Comparison of ENCODE assay signal across 32 cellular contexts in genomic region chr9:77569335-77569734, GRCh38.
DNase-seq lines count a peak whose midpoint lies in the region; ATAC-seq and TF ChIP-seq lines count a peak whose summit lies in the region.
"Had no signal": no experiment of that assay in that cellular context is flagged by ENCODE, and none has a peak within 500 bp of the region (broad histone marks: within the 10 kb centered on the region; RNA-seq: fewer than 3 reads in every experiment).

No MANE protein-coding gene starts in this region.

- no peak overlapping the region for H3K4me3 ChIP-seq in esophagus squamous epithelium
- H3K4me3 ChIP-seq: GM23248, heart left ventricle, K562, left lung, SJCRH30, suprapubic skin, upper lobe of left lung had no signal

- WGBS in esophagus squamous epithelium, 2 donors, result 72 to 94% methylated on average over 2 to 4 of the region's 4 CpGs

- DNase-seq in DMS79 treated with DMSO at 0.1 percent for 48 hours (lab: John Stamatoyannopoulos, UW) (peak; percentile 6), DMS79 (lab: John Stamatoyannopoulos, UW) (no peak), COR-L47 (lab: John Stamatoyannopoulos, UW) (peak; percentile 59), NCI-H1092 treated with DMSO at 0.1 percent for 48 hours (lab: John Stamatoyannopoulos, UW) (peak; percentile 40), WTC11 (ENCODE audit: low spot score) (no peak), AG08395 (ENCODE audit: low spot score) (no peak), esophagus squamous epithelium (lab: John Stamatoyannopoulos, UW) (no peak)
- no peak for DNase-seq in activated T-cell treated with anti-CD3 and anti-CD28 coated beads, Interleukin-2, amount 50 U/mL, for 24 hours
- DNase-seq: activated CD4-positive, alpha-beta T cell treated with anti-CD3 and anti-CD28 coated beads for 36 hours; activated CD8-positive, alpha-beta T cell treated with anti-CD3 and anti-CD28 coated beads, Interleukin-2, amount 10 ng/mL, durations not matched to agents 7 days and 5 days; AML-193; amniotic stem cell; CD4-positive, alpha-beta memory T cell; cerebellar nuclear complex; foreskin melanocyte; GF-D8; heart left ventricle; islet precursor cell; left lung; NCI-H526 treated with DMSO at 0.1 percent for 48 hours; RPMI8226; small intestine; stimulated activated naive CD4-positive, alpha-beta T cell treated with Interleukin-2 at 50 U/mL for 16 hours; T-helper 9 cell; upper lobe of left lung had no signal

- POLR2A ChIA-PET in WTC11 (lab: Charles Lee), result interaction anchor here (1.1 kb wide), 1 partner anchor 14 kb away, joined by 3 read pairs; no protein-coding TSS in a partner anchor

- H3K27ac ChIP-seq in esophagus squamous epithelium, result no peak overlapping the region
- H3K27ac ChIP-seq: GM23248, heart left ventricle, left lung, SJCRH30, suprapubic skin, upper lobe of left lung had no signal

- ATAC-seq in WTC11, result peak; percentile 65
- ATAC-seq: activated CD4-positive, alpha-beta T cell treated with anti-CD3 and anti-CD28 coated beads for 36 hours; activated CD8-positive, alpha-beta T cell treated with anti-CD3 and anti-CD28 coated beads, Interleukin-2, amount 10 ng/mL, durations not matched to agents 7 days and 5 days; activated T-helper 17 cell treated with anti-CD3 and anti-CD28 coated beads, Interleukin-2, amount 50 U/mL, for 72 hours; heart left ventricle; K562; left lung had no signal

- no peaks in the 10 kb centered on the region for H3K9me3 Mint-ChIP-seq in WTC11
- no peaks in the 10 kb centered on the region for H3K9me3 Mint-ChIP-seq in activated T-cell treated with anti-CD3 and anti-CD28 coated beads, Interleukin-2, amount 50 U/mL, for 24 hours
- H3K9me3 Mint-ChIP-seq: activated naive CD4-positive, alpha-beta T cell treated with anti-CD3 and anti-CD28 coated beads, Interleukin-2, amount 50 U/mL, for 24 hours; activated T-helper 17 cell treated with anti-CD3 and anti-CD28 coated beads, Interleukin-2, amount 50 U/mL, for 72 hours; brain had no signal

- no peaks in the 10 kb centered on the region for H3K9me3 ChIP-seq in esophagus squamous epithelium
- H3K9me3 ChIP-seq: heart left ventricle, left lung, SJCRH30, suprapubic skin, upper lobe of left lung had no signal

- H3K36me3 Mint-ChIP-seq in WTC11, result no peaks in the 10 kb centered on the region
- H3K36me3 Mint-ChIP-seq in activated T-cell treated with anti-CD3 and anti-CD28 coated beads, Interleukin-2, amount 50 U/mL, for 24 hours (ENCODE audit: low read depth), result no peaks in the 10 kb centered on the region
- H3K36me3 Mint-ChIP-seq: activated naive CD4-positive, alpha-beta T cell treated with anti-CD3 and anti-CD28 coated beads, Interleukin-2, amount 50 U/mL, for 24 hours; brain; CD4-positive, alpha-beta memory T cell had no signal

- H3K27ac Mint-ChIP-seq in WTC11, result peak overlapping the region; percentile 71; the same call in 1 of the 2 replicates
- no peak overlapping the region for H3K27ac Mint-ChIP-seq in activated T-cell treated with anti-CD3 and anti-CD28 coated beads, Interleukin-2, amount 50 U/mL, for 24 hours
- H3K27ac Mint-ChIP-seq: activated CD4-positive, alpha-beta T cell treated with anti-CD3 and anti-CD28 coated beads for 36 hours; activated CD8-positive, alpha-beta T cell treated with anti-CD3 and anti-CD28 coated beads, Interleukin-2, amount 10 ng/mL, durations not matched to agents 7 days and 5 days; activated naive CD4-positive, alpha-beta T cell treated with anti-CD3 and anti-CD28 coated beads, Interleukin-2, amount 50 U/mL, for 24 hours; activated T-helper 17 cell treated with anti-CD3 and anti-CD28 coated beads, Interleukin-2, amount 50 U/mL, for 72 hours; brain; CD4-positive, alpha-beta memory T cell had no signal

- no peaks in the 10 kb centered on the region for H3K4me1 ChIP-seq in esophagus squamous epithelium
- H3K4me1 ChIP-seq: heart left ventricle, left lung, SJCRH30, suprapubic skin, upper lobe of left lung had no signal

- no peak for TF ChIP-seq CTCF in WTC11 (IDR thresholded peaks at IDR 0.05)
- TF ChIP-seq CTCF in esophagus squamous epithelium (IDR thresholded peaks at IDR 0.05), result no peak

- H3K27me3 ChIP-seq in esophagus squamous epithelium, result no peaks in the 10 kb centered on the region
- H3K27me3 ChIP-seq: heart left ventricle, left lung, SJCRH30, suprapubic skin, upper lobe of left lung had no signal

- H3K27me3 Mint-ChIP-seq in WTC11 (ENCODE audit: low read depth), result no peaks in the 10 kb centered on the region
- H3K27me3 Mint-ChIP-seq in activated T-cell treated with anti-CD3 and anti-CD28 coated beads, Interleukin-2, amount 50 U/mL, for 24 hours, result peaks cover 20% of the 10 kb centered on the region

- intact Hi-C loops in esophagus squamous epithelium (cut with DNase I), result no loop called here

- no peak overlapping the region for H3K4me3 Mint-ChIP-seq in WTC11
- H3K4me3 Mint-ChIP-seq in activated T-cell treated with anti-CD3 and anti-CD28 coated beads, Interleukin-2, amount 50 U/mL, for 24 hours, result no peak overlapping the region
- H3K4me3 Mint-ChIP-seq: activated CD4-positive, alpha-beta T cell treated with anti-CD3 and anti-CD28 coated beads for 36 hours; activated CD8-positive, alpha-beta T cell treated with anti-CD3 and anti-CD28 coated beads, Interleukin-2, amount 10 ng/mL, durations not matched to agents 7 days and 5 days; activated naive CD4-positive, alpha-beta T cell treated with anti-CD3 and anti-CD28 coated beads, Interleukin-2, amount 50 U/mL, for 24 hours; activated T-helper 17 cell treated with anti-CD3 and anti-CD28 coated beads, Interleukin-2, amount 50 U/mL, for 72 hours; brain; CD4-positive, alpha-beta memory T cell had no signal

- peaks cover 28% of the 10 kb centered on the region for H3K4me1 Mint-ChIP-seq in WTC11
- H3K4me1 Mint-ChIP-seq in activated T-cell treated with anti-CD3 and anti-CD28 coated beads, Interleukin-2, amount 50 U/mL, for 24 hours (ENCODE audit: low read depth), result no peaks in the 10 kb centered on the region
- H3K4me1 Mint-ChIP-seq: activated CD4-positive, alpha-beta T cell treated with anti-CD3 and anti-CD28 coated beads for 36 hours; activated naive CD4-positive, alpha-beta T cell treated with anti-CD3 and anti-CD28 coated beads, Interleukin-2, amount 50 U/mL, for 24 hours; activated T-helper 17 cell treated with anti-CD3 and anti-CD28 coated beads, Interleukin-2, amount 50 U/mL, for 72 hours; CD4-positive, alpha-beta memory T cell had no signal

- CTCF ChIA-PET in WTC11 (lab: Charles Lee), result interaction anchor here (0.5 to 1.1 kb wide), 2 partner anchors 16 to 22 kb away, joined by 3 to 4 read pairs; no protein-coding TSS in a partner anchor

- TF ChIP-seq POLR2A in esophagus squamous epithelium (IDR thresholded peaks at IDR 0.05), result no peak

- no peaks in the 10 kb centered on the region for H3K36me3 ChIP-seq in esophagus squamous epithelium
- H3K36me3 ChIP-seq: heart left ventricle, left lung, SJCRH30, suprapubic skin, upper lobe of left lung had no signal

TF ChIP-seq in WTC11, 78 proteins besides CTCF, POLR2A, EP300 and RAD21:
- TF ChIP-seq MXD4 (CRISPR knock-in tag; IDR thresholded peaks at IDR 0.05; ENCODE audit: borderline replicate concordance), result no peak
- TF ChIP-seq NFE2L1 (CRISPR knock-in tag; IDR thresholded peaks at IDR 0.05), result no peak
- no peak for TF ChIP-seq IRF1 (CRISPR knock-in tag; IDR thresholded peaks at IDR 0.05)
- no peak for TF ChIP-seq CBFB (CRISPR knock-in tag; IDR thresholded peaks at IDR 0.05; ENCODE audit: low read depth)
- no peak for TF ChIP-seq SMAD4 (CRISPR knock-in tag; IDR thresholded peaks at IDR 0.05)

Comparison
In these comparisons a context has a peak if more than half of its experiments do, and no peak if none do; other contexts are left out.
1. DNase-seq: peak in DMS79 treated with DMSO at 0.1 percent for 48 hours (single experiment), COR-L47 (single experiment) and NCI-H1092 treated with DMSO at 0.1 percent for 48 hours (single experiment); none in DMS79 (single experiment), WTC11 (single experiment), activated T-cell treated with anti-CD3 and anti-CD28 coated beads, Interleukin-2, amount 50 U/mL, for 24 hours (single experiment), AG08395 (single experiment) and esophagus squamous epithelium (single experiment).